Comparison of ENCODE assay signal across 8 cellular contexts in genomic region chr1:3624194-3625136, GRCh38. TPM values are rescaled to one million over a fixed set of nuclear protein-coding genes. Genes with fewer than 3 reads are reported as not detected.
DNase-seq lines count a peak whose midpoint lies in the region; ATAC-seq and TF ChIP-seq lines count a peak whose summit lies in the region.

Gene TPRG1L, plus strand, starts transcription at chr1:3625015. Its CDS starts 58 bp downstream, at chr1:3625073.

- H3K27me3 ChIP-seq in Panc1 (ENCODE audit: control insufficient read depth, insufficient read depth, low read length) (no peaks in the 10 kb centered on the region), muscle layer of colon (ENCODE audit: control insufficient read depth in 1 of 2, insufficient read depth in 2 of 2, low read length in 2 of 2) (no peaks in the 10 kb centered on the region)

- H3K9me3 ChIP-seq in Panc1 (ENCODE audit: control insufficient read depth, insufficient read depth, low read depth, low read length) (no peaks in the 10 kb centered on the region), muscle layer of colon (ENCODE audit: low read length) (no peaks in the 10 kb centered on the region)

- peak; percentile 89 for ATAC-seq in GM21723 (IDR thresholded peaks at IDR 0.05; ENCODE audit: unreplicated experiment)
- peak; percentile 96 for ATAC-seq in Panc1
- ATAC-seq in activated T-cell treated with anti-CD3 and anti-CD28 coated beads, Interleukin-2, amount 50 U/mL, for 4 hours: peak; percentile 96

- no peak for TF ChIP-seq CTCF in Panc1 (IDR thresholded peaks at IDR 0.05)

- H3K4me1 ChIP-seq in Panc1 (ENCODE audit: control insufficient read depth, insufficient read depth, low read length): peaks cover 11% of the 10 kb centered on the region
- H3K4me1 ChIP-seq in muscle layer of colon (ENCODE audit: insufficient read depth, low read length): peaks cover 23% of the 10 kb centered on the region

- intact Hi-C loops in Panc1 (cut with micrococcal nuclease; ENCODE audit: unreplicated experiment): loop anchor here (10.0 kb wide), 1 partner anchor 100 kb away; no protein-coding TSS in a partner anchor

- CTCF ChIA-PET in Panc1 (lab: Charles Lee): interaction anchor here (0.5 to 1.5 kb wide), 3 partner anchors 171 to 814 kb away, joined by 5 to 19 read pairs (median 7); no protein-coding TSS in a partner anchor

- H3K36me3 ChIP-seq in Panc1 (ENCODE audit: control insufficient read depth, insufficient read depth, low read length) (peaks cover 2% of the 10 kb centered on the region; the same call in 1 of the 2 replicates), muscle layer of colon (ENCODE audit: insufficient read depth, low read length) (peaks cover 24% of the 10 kb centered on the region)

- no peaks in the 10 kb centered on the region for H3K9me3 Mint-ChIP-seq in activated T-cell treated with anti-CD3 and anti-CD28 coated beads, Interleukin-2, amount 50 U/mL, for 4 hours

- H3K4me1 Mint-ChIP-seq in activated T-cell treated with anti-CD3 and anti-CD28 coated beads, Interleukin-2, amount 50 U/mL, for 4 hours (ENCODE audit: low read depth): peaks cover 43% of the 10 kb centered on the region

- peak; percentile 98 for DNase-seq in DMS53 (lab: John Stamatoyannopoulos, UW)
- DNase-seq in KBM-7: peak; percentile 98
- peak; percentile 57 for DNase-seq in Panc1 (ENCODE audit: low read depth, low spot score)
- peak; percentile 98 for DNase-seq in activated T-cell treated with anti-CD3 and anti-CD28 coated beads, Interleukin-2, amount 50 U/mL, for 4 hours
- peak; percentile 97 to 99 for DNase-seq in erythroblast (lab: John Stamatoyannopoulos, UW)
- peak; percentile 96 to 97 for DNase-seq in stimulated activated CD8-positive, alpha-beta memory T cell treated with anti-CD3 and anti-CD28 coated beads, Interleukin-7, amount 100 ng/mL, for 1 hour (ENCODE audit: low read depth in 2 of 2)

- peaks cover 2% of the 10 kb centered on the region for H3K36me3 Mint-ChIP-seq in activated T-cell treated with anti-CD3 and anti-CD28 coated beads, Interleukin-2, amount 50 U/mL, for 4 hours (ENCODE audit: insufficient read depth)

- peak within 1 kb of the TSS; percentile 85 to 97 for H3K4me3 ChIP-seq in Panc1 (ENCODE audit: low read depth in 2 of 2, low read length in 2 of 2)
- peak within 1 kb of the TSS; percentile 76 to 94 for H3K4me3 ChIP-seq in muscle layer of colon (ENCODE audit: low read depth in 1 of 2, low read length in 2 of 2)

- in situ Hi-C loops in KBM-7 (cut with MboI; ENCODE audit: low pct_unique_long_range_greater_than_20kb, low sequenced_read_pairs): no loop called here
- in situ Hi-C loops in Panc1 (cut with HindIII; ENCODE audit: low pct_unique_long_range_greater_than_20kb, low sequenced_read_pairs): no loop called here

- TF ChIP-seq POLR2A in erythroblast (IDR thresholded peaks at IDR 0.05; ENCODE audit: low read length): no peak

- peak within 1 kb of the TSS; percentile 73 for H3K27ac ChIP-seq in Panc1 (ENCODE audit: low read length)
- peak within 1 kb of the TSS; percentile 74 for H3K27ac ChIP-seq in muscle layer of colon (ENCODE audit: low read depth, low read length)

- no TSS peak for BruUV-seq in Panc1 (replicated peaks; lab: Mats Ljungman, UMichigan)

- H3K9ac ChIP-seq in muscle layer of colon (ENCODE audit: low read length): peak within 1 kb of the TSS; percentile 71

- H3K4me3 Mint-ChIP-seq in activated T-cell treated with anti-CD3 and anti-CD28 coated beads, Interleukin-2, amount 50 U/mL, for 4 hours: peak within 1 kb of the TSS; percentile 93

- POLR2A ChIA-PET in Panc1 (lab: Charles Lee): no interaction called here

- H3K27me3 Mint-ChIP-seq in activated T-cell treated with anti-CD3 and anti-CD28 coated beads, Interleukin-2, amount 50 U/mL, for 4 hours (ENCODE audit: low read depth): no peaks in the 10 kb centered on the region

RNA-seq across cellular contexts. Expression of gene TPRG1L, which starts in this region (rescaled TPM):
- 57.5 TPM for total RNA-seq in Panc1 (2021; ENCODE audit: unreplicated experiment)
- 93.0 TPM for polyA plus RNA-seq in Panc1 (2012; ENCODE audit: insufficient read length)
- total RNA-seq in activated T-cell treated with anti-CD3 and anti-CD28 coated beads, Interleukin-2, amount 50 U/mL, for 4 hours: 10 to 100 TPM; 15.0 to 17.6 (median 16.0) TPM

Comparison
In these comparisons a context has a peak if more than half of its experiments do, and no peak if none do; other contexts are left out.
1. Peak in every context shown above with its lines: DNase-seq, ATAC-seq, H3K4me3 ChIP-seq and H3K27ac ChIP-seq.